29 cellular contexts compared by ENCODE assay signal in genomic region chr18:980586-980985, GRCh38.
"Had no signal": no experiment of that assay in that cellular context is flagged by ENCODE, and none has a peak within 500 bp of the region (broad histone marks: within the 10 kb centered on the region; RNA-seq: fewer than 3 reads in every experiment).

No MANE protein-coding gene starts in this region.

- FAIRE-seq: islet of Langerhans, kidney had no signal

- H3K9me3 ChIP-seq: lower lobe of right lung, neutrophil, ovary, right lobe of liver, testis, upper lobe of right lung had no signal

- H3K4me1 Mint-ChIP-seq: immature natural killer cell; naive thymus-derived CD8-positive, alpha-beta T cell; stimulated activated naive B cell treated with anti-CD40 and anti-IgM and Interleukin-4, amounts not matched to agents 10 μg/mL and 1 μg/mL and 100 μg/mL, for 72 hours had no signal

- DNase-seq: hippocampal formation; immature natural killer cell; kidney; left colon; left lung; lower lobe of right lung; mammary epithelial cell; mesenchymal stem cell; naive thymus-derived CD8-positive, alpha-beta T cell; occipital lobe; ovary; right lobe of liver; stimulated activated CD4-positive, alpha-beta T cell treated with anti-CD3 and anti-CD28 coated beads, Interleukin-12 subunit alpha, Interleukin-12 subunit beta, amount 100 ng/mL, for 4 hours; stimulated activated CD4-positive, alpha-beta T cell treated with anti-CD3 and anti-CD28 coated beads, Interleukin-15, amount 100 ng/mL, for 24 hours; stimulated activated CD4-positive, alpha-beta T cell treated with anti-CD3 and anti-CD28 coated beads, Interleukin-2, amount 100 ng/mL, for 24 hours; stimulated activated CD4-positive, alpha-beta T cell treated with anti-CD3 and anti-CD28 coated beads, Interleukin-4, amount 100 ng/mL, for 1 hour; stimulated activated naive B cell treated with anti-CD40 and anti-IgM and Interleukin-4, amounts not matched to agents 10 μg/mL and 1 μg/mL and 100 μg/mL, for 72 hours; stimulated activated naive CD8-positive, alpha-beta T cell treated with anti-CD3 and anti-CD28 coated beads, Interleukin-15, Interleukin-2, amounts not matched to agents 100 U/mL and 50 U/mL, for 24 hours; stomach; testis; tibial artery; trophoblast cell; upper lobe of right lung had no signal

- H3K27me3 ChIP-seq: left lung, neutrophil, ovary, right atrium auricular region, right lobe of liver, testis, tibial artery, upper lobe of right lung had no signal

- H3K4me3 ChIP-seq: left lung, lower lobe of right lung, ovary, right atrium auricular region, right lobe of liver, skin epidermis, stomach, testis, tibial artery, upper lobe of right lung had no signal

- H3K36me3 Mint-ChIP-seq: immature natural killer cell had no signal

- H3K27ac ChIP-seq: left lung, lower lobe of right lung, neutrophil, ovary, right atrium auricular region, right lobe of liver, skin epidermis, stomach, testis, tibial artery, upper lobe of right lung had no signal

- H3K27me3 Mint-ChIP-seq: progenitor cell of endocrine pancreas had no signal

- H3K36me3 ChIP-seq: left lung, lower lobe of right lung, neutrophil, ovary, right atrium auricular region, right lobe of liver, stomach, tibial artery, upper lobe of right lung had no signal

- H3K27ac Mint-ChIP-seq: immature natural killer cell; naive thymus-derived CD8-positive, alpha-beta T cell; nephron; progenitor cell of endocrine pancreas; stimulated activated naive B cell treated with anti-CD40 and anti-IgM and Interleukin-4, amounts not matched to agents 10 μg/mL and 1 μg/mL and 100 μg/mL, for 72 hours had no signal

- H3K4me1 ChIP-seq: left lung, lower lobe of right lung, right lobe of liver, stomach, testis, upper lobe of right lung had no signal

- H3K4me3 Mint-ChIP-seq: immature natural killer cell; naive thymus-derived CD8-positive, alpha-beta T cell; nephron; stimulated activated naive B cell treated with anti-CD40 and anti-IgM and Interleukin-4, amounts not matched to agents 10 μg/mL and 1 μg/mL and 100 μg/mL, for 72 hours had no signal

- ATAC-seq: left colon; left lung; lower lobe of right lung; naive thymus-derived CD8-positive, alpha-beta T cell; right lobe of liver; stimulated activated naive B cell treated with anti-CD40 and anti-IgM and Interleukin-4, amounts not matched to agents 10 μg/mL and 1 μg/mL and 100 μg/mL, for 72 hours; stimulated activated naive CD8-positive, alpha-beta T cell treated with anti-CD3 and anti-CD28 coated beads, Interleukin-15, Interleukin-2, amounts not matched to agents 100 U/mL and 50 U/mL, for 24 hours; upper lobe of right lung had no signal
